15 cellular contexts compared by ENCODE assay signal in genomic region chr10:102392306-102392705, GRCh38. TPM values are rescaled to one million over a fixed set of nuclear protein-coding genes. Genes with fewer than 3 reads are reported as not detected.
"Had no signal": no experiment of that assay in that cellular context is flagged by ENCODE, and none has a peak within 500 bp of the region (broad histone marks: within the 10 kb centered on the region; RNA-seq: fewer than 3 reads in every experiment).

No MANE protein-coding gene starts in this region.

- H3K9me3 Mint-ChIP-seq: activated CD4-positive, alpha-beta T cell treated with anti-CD3 and anti-CD28 coated beads, Interleukin-2, amount 10 ng/mL, durations not matched to agents 7 days and 5 days; immature natural killer cell; WTC11 had no signal

- H3K36me3 ChIP-seq: brain microvascular endothelial cell, pancreas, transverse colon had no signal

- FAIRE-seq: pancreas had no signal

- H3K36me3 Mint-ChIP-seq: activated naive CD8-positive, alpha-beta T cell; immature natural killer cell; WTC11 had no signal

- H3K27me3 Mint-ChIP-seq: activated CD4-positive, alpha-beta T cell treated with anti-CD3 and anti-CD28 coated beads, Interleukin-2, amount 10 ng/mL, durations not matched to agents 7 days and 5 days; activated naive CD8-positive, alpha-beta T cell had no signal

- H3K9me3 ChIP-seq: pancreas, transverse colon had no signal

- H3K27me3 ChIP-seq: brain microvascular endothelial cell, foreskin keratinocyte, pancreas, transverse colon had no signal

- H3K4me3 ChIP-seq: pancreas, transverse colon had no signal

- H3K4me1 ChIP-seq: foreskin keratinocyte had no signal

- DNase-seq: activated CD4-positive, alpha-beta T cell treated with anti-CD3 and anti-CD28 coated beads, Interleukin-2, amount 10 ng/mL, durations not matched to agents 7 days and 5 days; activated CD8-positive, alpha-beta memory T cell treated with anti-CD3 and anti-CD28 coated beads for 24 hours; activated effector memory CD4-positive, alpha-beta T cell treated with Interleukin-2 at 50 U/mL for 16 hours; brain microvascular endothelial cell; effector memory CD4-positive, alpha-beta T cell; foreskin keratinocyte; immature natural killer cell; pancreas; stimulated activated CD4-positive, alpha-beta T cell treated with anti-CD3 and anti-CD28 coated beads, Interleukin-1b, Interleukin-23, amount 100 ng/mL, for 48 hours; T-helper 2 cell; transverse colon had no signal

- ATAC-seq: foreskin keratinocyte, pancreas, sciatic nerve, WTC11 had no signal

- H3K27ac ChIP-seq: brain microvascular endothelial cell, foreskin keratinocyte, pancreas, transverse colon had no signal

- H3K27ac Mint-ChIP-seq: WTC11 had no signal

RNA-seq across cellular contexts. Expression of gene C10orf95, which starts 59.0 kb away (rescaled TPM):
- total RNA-seq: sciatic nerve, subcutaneous adipose tissue had no signal
